ENCODE assay signal across 13 cellular contexts in the genomic region with DNA sequence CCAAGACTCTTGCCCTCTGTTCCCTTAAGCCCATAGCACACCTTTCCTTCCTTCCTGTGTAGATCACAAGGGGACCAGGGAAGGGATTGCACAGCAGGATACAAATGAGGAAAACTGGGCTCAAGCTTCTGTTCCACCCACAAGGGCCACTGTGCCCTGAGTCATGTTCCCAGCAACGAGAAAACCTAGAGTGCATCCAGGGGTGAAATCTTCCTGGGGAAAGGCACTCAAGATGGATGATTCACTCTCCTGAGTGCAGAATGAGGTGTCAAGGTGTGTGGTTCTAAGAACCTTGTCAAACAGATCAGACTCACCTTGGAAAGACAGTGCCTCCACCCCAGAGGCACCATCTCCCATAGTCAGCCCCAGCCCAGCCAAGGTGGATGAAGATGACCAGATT. TPM values are rescaled to one million over a fixed set of nuclear protein-coding genes. Genes with fewer than 3 reads are reported as not detected.
DNase-seq lines count a peak whose midpoint lies in the region; ATAC-seq, FAIRE-seq and TF ChIP-seq lines count a peak whose summit lies in the region.
"Had no signal": no experiment of that assay in that cellular context is flagged by ENCODE, and none has a peak within 500 bp of the region (broad histone marks: within the 10 kb centered on the region; RNA-seq: fewer than 3 reads in every experiment).

No MANE protein-coding gene starts in this region.

- H3K4me1 Mint-ChIP-seq in CD14-positive monocyte (peaks cover 65% of the 10 kb centered on the region), GM23338 (no peaks in the 10 kb centered on the region)

- no peak overlapping the region for H3K9ac ChIP-seq in kidney (ENCODE audit: low read length in 2 of 2)
- H3K9ac ChIP-seq in MM.1S (ENCODE audit: low read length), result no peak overlapping the region

- H3K4me3 Mint-ChIP-seq in CD14-positive monocyte (no peak overlapping the region), GM23338 (no peak overlapping the region)

- no peaks in the 10 kb centered on the region for H3K36me3 ChIP-seq in kidney (ENCODE audit: control insufficient read depth in 1 of 2, insufficient read depth in 2 of 2, low read length in 2 of 2)
- H3K36me3 ChIP-seq in MM.1S (replicated peaks; ENCODE audit: insufficient read depth, low read length), result no peaks in the 10 kb centered on the region
- no peaks in the 10 kb centered on the region for H3K36me3 ChIP-seq in GM23338 (ENCODE audit: insufficient read depth)
- H3K36me3 ChIP-seq: left ventricle myocardium inferior, Peyer's patch had no signal

- H2AFZ ChIP-seq in MM.1S (ENCODE audit: low read length) (no peak overlapping the region), GM23338 (no peak overlapping the region)

- H3K27me3 ChIP-seq in MM.1S (replicated peaks; ENCODE audit: insufficient read depth, low read length) (no peaks in the 10 kb centered on the region), GM23338 (ENCODE audit: insufficient read depth) (no peaks in the 10 kb centered on the region)
- H3K27me3 ChIP-seq: Peyer's patch had no signal

- H3K27ac Mint-ChIP-seq in CD14-positive monocyte, result peak overlapping the region in 6 of 7 donors; percentile 40 to 99 (median 98)
- H3K27ac Mint-ChIP-seq in GM23338, result no peak overlapping the region

- intact Hi-C loops in CD14-positive monocyte (cut with micrococcal nuclease) (no loop called here), kidney (cut with DNase I) (no loop called here)

- DNase-seq in CD14-positive monocyte (ENCODE audit: low spot score) (no peak), M059J (ENCODE audit: low read depth) (peak; percentile 94), caudate nucleus (lab: John Stamatoyannopoulos, UW) (peak in 16 of 61 donors; percentile 3 to 64 (median 27)), kidney (peak; percentile 80), MM.1S (no peak), GM23338 (ENCODE audit: low spot score) (no peak), RKO (ENCODE audit: low spot score) (no peak), NCI-H1930 (lab: John Stamatoyannopoulos, UW) (no peak)
- DNase-seq: C1 segment of cervical spinal cord, GOT3, left ventricle myocardium inferior, Peyer's patch had no signal

- H3K27ac ChIP-seq in caudate nucleus (ENCODE audit: low read depth, low read length) (peak overlapping the region; percentile 6), kidney (ENCODE audit: low read depth in 2 of 2, low read length in 2 of 2) (no peak overlapping the region), MM.1S (ENCODE audit: low read length) (no peak overlapping the region), GM23338 (ENCODE audit: low read depth) (no peak overlapping the region)
- H3K27ac ChIP-seq: left ventricle myocardium inferior, Peyer's patch had no signal

- H3K36me3 Mint-ChIP-seq in CD14-positive monocyte (peaks cover 2 to 6% of the 10 kb centered on the region in 2 donors), GM23338 (ENCODE audit: low read depth) (no peaks in the 10 kb centered on the region)
- H3K36me3 Mint-ChIP-seq: IgD-negative memory B cell had no signal

- H3K4me3 ChIP-seq in kidney (ENCODE audit: low read length in 2 of 2), result no peak overlapping the region
- H3K4me3 ChIP-seq in MM.1S (ENCODE audit: low read length), result no peak overlapping the region
- H3K4me3 ChIP-seq in GM23338, result no peak overlapping the region
- H3K4me3 ChIP-seq: left ventricle myocardium inferior, Peyer's patch had no signal

- H4K20me1 ChIP-seq in MM.1S (ENCODE audit: insufficient read depth, low read length), result no peaks in the 10 kb centered on the region
- no peaks in the 10 kb centered on the region for H4K20me1 ChIP-seq in GM23338 (replicated peaks; ENCODE audit: insufficient read depth)

- H3K4me1 ChIP-seq in kidney (ENCODE audit: control insufficient read depth in 1 of 2, insufficient read depth in 1 of 2, low read depth in 1 of 2, low read length in 2 of 2) (no peaks in the 10 kb centered on the region), MM.1S (ENCODE audit: low read length) (peaks cover 10% of the 10 kb centered on the region), GM23338 (ENCODE audit: insufficient read depth) (no peaks in the 10 kb centered on the region)
- H3K4me1 ChIP-seq: left ventricle myocardium inferior, Peyer's patch had no signal

- no peak for ATAC-seq in GM23338

- H3K9me2 ChIP-seq in MM.1S (replicated peaks; ENCODE audit: insufficient read depth, low read length) (no peaks in the 10 kb centered on the region), GM23338 (ENCODE audit: insufficient read depth) (no peaks in the 10 kb centered on the region)

- no peaks in the 10 kb centered on the region for H3K27me3 Mint-ChIP-seq in CD14-positive monocyte (ENCODE audit: low read depth in 3 of 3)
- H3K27me3 Mint-ChIP-seq in GM23338 (ENCODE audit: insufficient read depth, low read depth, poor library complexity), result peaks cover 4% of the 10 kb centered on the region
- H3K27me3 Mint-ChIP-seq: IgD-negative memory B cell had no signal

- FAIRE-seq in kidney (lab: Jason Lieb, UNC), result no peak

- H3K9me3 ChIP-seq in kidney (ENCODE audit: control insufficient read depth in 1 of 2, low read length in 2 of 2), result no peaks in the 10 kb centered on the region
- no peaks in the 10 kb centered on the region for H3K9me3 ChIP-seq in MM.1S (replicated peaks; ENCODE audit: insufficient read depth, low read length)
- H3K9me3 ChIP-seq: left ventricle myocardium inferior, Peyer's patch had no signal

- no peak overlapping the region for H3K4me2 ChIP-seq in MM.1S (ENCODE audit: low read depth, low read length)
- H3K4me2 ChIP-seq in GM23338, result no peak overlapping the region

- H3F3A ChIP-seq in MM.1S (ENCODE audit: insufficient read depth, low read length) (no peaks in the 10 kb centered on the region), GM23338 (replicated peaks; ENCODE audit: low read depth) (no peaks in the 10 kb centered on the region)

- TF ChIP-seq CTCF in CD14-positive monocyte (IDR thresholded peaks at IDR 0.05) (no peak), kidney (IDR thresholded peaks at IDR 0.05; ENCODE audit: borderline replicate concordance, extremely low read depth, insufficient read depth) (no peak), MM.1S (IDR thresholded peaks at IDR 0.05; ENCODE audit: low read length) (no peak), GM23338 (conservative IDR thresholded peaks at IDR 0.05; ENCODE audit: low read depth in 2 of 2) (no peak)

- no peaks in the 10 kb centered on the region for H3K79me2 ChIP-seq in MM.1S (ENCODE audit: low read length)
- no peaks in the 10 kb centered on the region for H3K79me2 ChIP-seq in GM23338 (replicated peaks; ENCODE audit: insufficient read depth)

- peaks cover 0 to 1% (median 0%) of the 10 kb centered on the region in 7 donors for H3K9me3 Mint-ChIP-seq in CD14-positive monocyte
- no peaks in the 10 kb centered on the region for H3K9me3 Mint-ChIP-seq in GM23338
- H3K9me3 Mint-ChIP-seq: IgD-negative memory B cell had no signal

TF ChIP-seq in GM23338, 12 proteins besides CTCF, POLR2A, EP300 and RAD21 (continues in another document):
- no peak for TF ChIP-seq CREB1 (CRISPR knock-in tag; IDR thresholded peaks at IDR 0.05; ENCODE audit: low read depth)
- no peak for TF ChIP-seq POLR2AphosphoS5 (IDR thresholded peaks at IDR 0.05; ENCODE audit: low read depth)
- no peak for TF ChIP-seq NANOG (IDR thresholded peaks at IDR 0.05; ENCODE audit: borderline replicate concordance)
- TF ChIP-seq, protein P1, sequence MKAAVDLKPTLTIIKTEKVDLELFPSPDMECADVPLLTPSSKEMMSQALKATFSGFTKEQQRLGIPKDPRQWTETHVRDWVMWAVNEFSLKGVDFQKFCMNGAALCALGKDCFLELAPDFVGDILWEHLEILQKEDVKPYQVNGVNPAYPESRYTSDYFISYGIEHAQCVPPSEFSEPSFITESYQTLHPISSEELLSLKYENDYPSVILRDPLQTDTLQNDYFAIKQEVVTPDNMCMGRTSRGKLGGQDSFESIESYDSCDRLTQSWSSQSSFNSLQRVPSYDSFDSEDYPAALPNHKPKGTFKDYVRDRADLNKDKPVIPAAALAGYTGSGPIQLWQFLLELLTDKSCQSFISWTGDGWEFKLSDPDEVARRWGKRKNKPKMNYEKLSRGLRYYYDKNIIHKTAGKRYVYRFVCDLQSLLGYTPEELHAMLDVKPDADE (IDR thresholded peaks at IDR 0.05), result no peak
- TF ChIP-seq EZH2phosphoT487 (IDR thresholded peaks at IDR 0.05; ENCODE audit: unreplicated experiment), result no peak
- no peak for TF ChIP-seq STAT1 (IDR thresholded peaks at IDR 0.05; ENCODE audit: unreplicated experiment)
- TF ChIP-seq ZNF114 (CRISPR knock-in tag; IDR thresholded peaks at IDR 0.05), result no peak

RNA-seq across cellular contexts. Expression of a gene that starts 40.7 kb away (rescaled TPM):
- 1 to 10 TPM; 3.3 to 3.7 TPM for polyA plus RNA-seq in CD14-positive monocyte
- 20.0 and 25.4 TPM in 2 replicates for total RNA-seq in M059J (2014; rRNA removed; shearing (Covaris generic))
- 32.0 TPM for total RNA-seq in kidney
- 10.2 TPM for polyA plus RNA-seq in kidney (ENCODE audit: insufficient read depth, low read depth, low replicate concordance)
- 25.5 and 33.6 TPM in 2 replicates for total RNA-seq in GM23338 (2014; rRNA removed; shearing (Covaris generic))
- polyA plus RNA-seq in GM23338 (2016; fragmentation: Nextera tagmentation; extraction: Ambion mirVana), result 10.9 and 12.5 TPM in 2 replicates

RNA-seq across cellular contexts. Expression of a gene that starts 47.3 kb away (rescaled TPM):
- 100 to 1,000 TPM; 331 to 347 TPM for polyA plus RNA-seq in CD14-positive monocyte
- 0.07 and 0.47 TPM in 2 replicates for total RNA-seq in M059J (2014; rRNA removed; shearing (Covaris generic))
- total RNA-seq in kidney, result 16.4 TPM
- polyA plus RNA-seq in kidney (ENCODE audit: insufficient read depth, low read depth, low replicate concordance), result 2.4 TPM
- 0.27 and 0.76 TPM in 2 replicates for total RNA-seq in GM23338 (2014; rRNA removed; shearing (Covaris generic))
- 0.29 and 0.49 TPM in 2 replicates for polyA plus RNA-seq in GM23338 (2016; fragmentation: Nextera tagmentation; extraction: Ambion mirVana)

Comparison
In these comparisons a context has a peak if more than half of its experiments do, and no peak if none do; other contexts are left out.
1. DNase-seq: peak in M059J (single experiment) and kidney (single experiment); none in CD14-positive monocyte (single experiment), MM.1S (single experiment), GM23338 (single experiment), RKO (single experiment) and NCI-H1930 (0 of 2).